In genomic region chr6:33247977-33248642, GRCh38 we compare ENCODE assay signal across 1 cellular context.
TF ChIP-seq lines count a peak whose summit lies in the region.

No MANE protein-coding gene starts in this region.

TF ChIP-seq in GM23338, 12 proteins besides CTCF, POLR2A, EP300 and RAD21:
- no peak for TF ChIP-seq ZNF462 (CRISPR knock-in tag; IDR thresholded peaks at IDR 0.05)
- no peak for TF ChIP-seq EZH2phosphoT487 (IDR thresholded peaks at IDR 0.05; ENCODE audit: unreplicated experiment)
- TF ChIP-seq CREB1 (CRISPR knock-in tag; IDR thresholded peaks at IDR 0.05; ENCODE audit: low read depth), result no peak
- TF ChIP-seq REST (IDR thresholded peaks at IDR 0.05; ENCODE audit: unreplicated experiment), result no peak
- no peak for TF ChIP-seq ZNF114 (CRISPR knock-in tag; IDR thresholded peaks at IDR 0.05)
- TF ChIP-seq EZH2 (IDR thresholded peaks at IDR 0.05; ENCODE audit: low read depth, unreplicated experiment), result no peak
- TF ChIP-seq POLR2AphosphoS5 (IDR thresholded peaks at IDR 0.05; ENCODE audit: low read depth), result no peak
- TF ChIP-seq ZNF331 (CRISPR knock-in tag; IDR thresholded peaks at IDR 0.05; ENCODE audit: low read depth), result no peak
- no peak for TF ChIP-seq STAT1 (IDR thresholded peaks at IDR 0.05; ENCODE audit: unreplicated experiment)
- no peak for TF ChIP-seq NANOG (IDR thresholded peaks at IDR 0.05; ENCODE audit: borderline replicate concordance)
- no peak for TF ChIP-seq ETS1 (IDR thresholded peaks at IDR 0.05)
- TF ChIP-seq JUNB (IDR thresholded peaks at IDR 0.05; ENCODE audit: unreplicated experiment), result no peak
TF ChIP-seq in GM23338: peak in this region for 0.
